25 cellular contexts compared by ENCODE assay signal in genomic region chr4:29390921-29391320, GRCh38.
"Had no signal": no experiment of that assay in that cellular context is flagged by ENCODE, and none has a peak within 500 bp of the region (broad histone marks: within the 10 kb centered on the region; RNA-seq: fewer than 3 reads in every experiment).

No MANE protein-coding gene starts in this region.

- H3K9ac ChIP-seq: KMS-11 had no signal

- H3K27ac ChIP-seq: brain microvascular endothelial cell, cardiac muscle cell, KMS-11 had no signal

- H3K36me3 ChIP-seq: brain microvascular endothelial cell, cardiac muscle cell, MG63 had no signal

- H3K9me3 ChIP-seq: MG63 had no signal

- ATAC-seq: activated T-helper 17 cell treated with anti-CD3 and anti-CD28 coated beads, Interleukin-2, amount 50 U/mL, for 72 hours; SK-N-SH treated with all-trans-retinoic acid at 6 μM for 48 hours; WTC11 had no signal

- H3K4me3 ChIP-seq: cardiac muscle cell, MG63 had no signal

- DNase-seq: activated CD4-positive, alpha-beta memory T cell treated with anti-CD3 and anti-CD28 coated beads for 36 hours; activated CD4-positive, alpha-beta T cell treated with anti-CD3 and anti-CD28 coated beads, Interleukin-2, amount 10 ng/mL, durations not matched to agents 24 days and 14 days; activated CD4-positive, CD25-positive, alpha-beta regulatory T cell treated with anti-CD3 and anti-CD28 coated beads, Interleukin-2, amount 50 U/mL, for 72 hours; activated gamma-delta T cell; activated naive CD4-positive, alpha-beta T cell treated with anti-CD3 and anti-CD28 coated beads for 36 hours; activated T-cell treated with anti-CD3 and anti-CD28 coated beads for 4 hours; activated T-cell treated with anti-CD3 and anti-CD28 coated beads, Interleukin-2, amount 50 U/mL, for 48 hours; brain microvascular endothelial cell; MG63; MV-4-11; NCI-H1105; NCI-H1436; NCI-H1694 treated with DMSO at 0.1 percent for 48 hours; NCI-H2029 treated with DMSO at 0.1 percent for 48 hours; NCI-H345; NCI-H510A; NCI-H526 treated with DMSO at 0.1 percent for 48 hours; NCI-H82; SIG-M5; T-helper 9 cell had no signal

- H3K27me3 ChIP-seq: brain microvascular endothelial cell, cardiac muscle cell, MG63 had no signal

- H3K4me2 ChIP-seq: KMS-11 had no signal
